ENCODE assay signal across 26 cellular contexts in the genomic region with DNA sequence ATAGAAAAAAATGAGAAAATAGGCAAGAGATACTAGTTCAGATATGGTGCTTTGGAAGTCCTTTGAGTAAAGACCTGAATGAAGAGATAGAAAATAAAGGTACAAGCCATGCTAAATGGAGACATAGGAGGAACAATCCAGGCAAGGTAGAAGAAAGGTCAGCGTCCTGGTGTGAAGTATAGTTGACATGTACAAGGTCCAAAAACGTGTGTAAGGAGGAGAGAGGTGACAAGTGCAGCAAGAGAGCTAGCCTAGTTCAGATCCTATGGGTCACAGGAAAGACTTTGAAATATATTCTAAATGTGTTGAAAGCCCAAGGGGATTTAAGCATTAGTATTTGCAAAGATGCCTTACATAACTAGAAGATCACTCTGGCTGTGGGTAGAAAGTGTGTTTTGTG.
"Had no signal": no experiment of that assay in that cellular context is flagged by ENCODE, and none has a peak within 500 bp of the region (broad histone marks: within the 10 kb centered on the region; RNA-seq: fewer than 3 reads in every experiment).

No MANE protein-coding gene starts in this region.

- DNase-seq: colonic mucosa; cortex of kidney; dermis blood vessel endothelial cell; dorsolateral prefrontal cortex; effector CD4-positive, alpha-beta T cell; effector CD8-positive, alpha-beta T cell; effector memory CD4-positive, alpha-beta T cell; effector memory CD8-positive, alpha-beta T cell; endodermal cell; erythroblast; esophagus squamous epithelium; foreskin fibroblast; foreskin keratinocyte; foreskin melanocyte; gastrocnemius medialis; glutamatergic neuron; head of caudate nucleus; heart left ventricle had no signal

- H3K9me3 ChIP-seq: colonic mucosa, esophagus muscularis mucosa, esophagus squamous epithelium, gastrocnemius medialis, gastroesophageal sphincter, heart left ventricle had no signal

- H3K4me1 ChIP-seq: colonic mucosa, esophagus muscularis mucosa, esophagus squamous epithelium, foreskin keratinocyte, gastrocnemius medialis, gastroesophageal sphincter, heart left ventricle had no signal

- H3K4me3 ChIP-seq: colonic mucosa, coronary artery, dorsolateral prefrontal cortex, esophagus muscularis mucosa, esophagus squamous epithelium, gastrocnemius medialis, gastroesophageal sphincter, heart left ventricle had no signal

- FAIRE-seq: endometrium, endothelial cell of umbilical vein, frontal cortex had no signal

- H3K27me3 ChIP-seq: colonic mucosa, esophagus muscularis mucosa, esophagus squamous epithelium, foreskin keratinocyte, gastrocnemius medialis, gastroesophageal sphincter, heart left ventricle had no signal

- H3K36me3 ChIP-seq: colonic mucosa, esophagus muscularis mucosa, esophagus squamous epithelium, gastrocnemius medialis, gastroesophageal sphincter, heart left ventricle had no signal

- ATAC-seq: effector memory CD8-positive, alpha-beta T cell; esophagus mucosa; foreskin keratinocyte; gastrocnemius medialis; gastroesophageal sphincter; heart left ventricle had no signal

- H3K27ac ChIP-seq: colonic mucosa, coronary artery, dorsolateral prefrontal cortex, epithelial cell of prostate, esophagus muscularis mucosa, esophagus squamous epithelium, foreskin keratinocyte, gastrocnemius medialis, gastroesophageal sphincter, heart left ventricle had no signal
